Comparison of ENCODE assay signal across 9 cellular contexts in genomic region chr9:98867434-98868168, GRCh38.
A peak's percentile ranks its signal among the peaks of the same experiment; 100 is the strongest.
DNase-seq lines count a peak whose midpoint lies in the region; ATAC-seq, FAIRE-seq and TF ChIP-seq lines count a peak whose summit lies in the region.
"Had no signal": no experiment of that assay in that cellular context is flagged by ENCODE, and none has a peak within 500 bp of the region (broad histone marks: within the 10 kb centered on the region; RNA-seq: fewer than 3 reads in every experiment).

No MANE protein-coding gene starts in this region.

- peaks cover 5% of the 10 kb centered on the region; the same call in 1 of the 3 replicates for H3K9me3 ChIP-seq in A549
- no peaks in the 10 kb centered on the region for H3K9me3 ChIP-seq in BE2C

- peak overlapping the region; percentile 51 for H3K4me2 ChIP-seq in A549

- no peak for FAIRE-seq in A549 (lab: Jason Lieb, UNC)
- FAIRE-seq: G401.6 had no signal

- no peaks in the 10 kb centered on the region for H3K27me3 ChIP-seq in BE2C

- peak overlapping the region; percentile 72 to 73 for H3K27ac ChIP-seq in A549

- no peak for TF ChIP-seq RAD21 in A549 (conservative IDR thresholded peaks at IDR 0.05 in 1 of 2, IDR thresholded peaks at IDR 0.05 in 1 of 2)

- no peak for TF ChIP-seq CTCF in A549 (IDR thresholded peaks at IDR 0.05)
- no peak for TF ChIP-seq CTCF in astrocyte of the spinal cord (IDR thresholded peaks at IDR 0.05; ENCODE audit: low read depth, low read length)
- no peak for TF ChIP-seq CTCF in lower leg skin (IDR thresholded peaks at IDR 0.05)
- no peak for TF ChIP-seq CTCF in BE2C (IDR thresholded peaks at IDR 0.05; ENCODE audit: low read depth, low read length)

- ATAC-seq in A549, result peak in 1 of 2 experiments; percentile 51; a peak in 2 of 6 replicates

- POLR2A ChIA-PET in A549 (lab: Yijun Ruan, JAX), result no interaction called here

- in situ Hi-C loops in astrocyte of the spinal cord (cut with HindIII; ENCODE audit: low sequenced_read_pairs), result no loop called here

- H3K4me1 ChIP-seq in A549, result peaks cover 10% of the 10 kb centered on the region; the same call in 2 of the 3 replicates
- H3K4me1 ChIP-seq in BE2C, result no peaks in the 10 kb centered on the region

- no peak for TF ChIP-seq EP300 in A549 (IDR thresholded peaks at IDR 0.05)

- DNase-seq in A549 (ENCODE audit: low read depth in 1 of 2, low spot score in 1 of 2) (peak in 1 of 2 experiments; percentile 15), KG1 (lab: John Stamatoyannopoulos, UW) (peak; percentile 46), astrocyte of the spinal cord (ENCODE audit: low read depth, low spot score) (peak; percentile 93), lower leg skin (ENCODE audit: low spot score in 2 of 2) (peak; percentile 77 to 93), NCI-H1694 (lab: John Stamatoyannopoulos, UW) (no peak), BE2C (no peak), activated gamma-delta T cell treated with Interleukin-2 at 50 U/mL for 16 hours (no peak), NCI-H526 (lab: John Stamatoyannopoulos, UW) (no peak)

- no peaks in the 10 kb centered on the region for H3K36me3 ChIP-seq in BE2C

- WGBS in A549 (ENCODE audit: missing lambda C conversion rate), result 34% methylated on average over 4 of the region's 4 CpGs
- WGBS in lower leg skin, 2 donors, result 48 to 57% methylated on average over 4 of the region's 4 CpGs

- TF ChIP-seq POLR2A in A549 (IDR thresholded peaks at IDR 0.05; ENCODE audit: low read length) (no peak), lower leg skin (IDR thresholded peaks at IDR 0.05) (no peak)

- intact Hi-C loops in lower leg skin (cut with DNase I; ENCODE audit: low total_unique reads), result no loop called here

- H3K4me3 ChIP-seq in A549 (no peak overlapping the region), astrocyte of the spinal cord (ENCODE audit: low read depth, low read length) (no peak overlapping the region), lower leg skin (ENCODE audit: low read depth, poor library complexity, severe bottlenecking) (no peak overlapping the region), BE2C (ENCODE audit: low read depth, low read length) (no peak overlapping the region)

- CTCF ChIA-PET in A549 (lab: Yijun Ruan, JAX), result interaction anchor here (1.0 to 3.1 kb wide), 3 partner anchors 9 to 107 kb away, joined by 3 to 16 read pairs (median 4); no protein-coding TSS in a partner anchor

TF ChIP-seq in A549, 52 proteins besides CTCF, POLR2A, EP300 and RAD21:
- TF ChIP-seq HDAC2 (IDR thresholded peaks at IDR 0.05), result no peak
- TF ChIP-seq, protein P1, sequence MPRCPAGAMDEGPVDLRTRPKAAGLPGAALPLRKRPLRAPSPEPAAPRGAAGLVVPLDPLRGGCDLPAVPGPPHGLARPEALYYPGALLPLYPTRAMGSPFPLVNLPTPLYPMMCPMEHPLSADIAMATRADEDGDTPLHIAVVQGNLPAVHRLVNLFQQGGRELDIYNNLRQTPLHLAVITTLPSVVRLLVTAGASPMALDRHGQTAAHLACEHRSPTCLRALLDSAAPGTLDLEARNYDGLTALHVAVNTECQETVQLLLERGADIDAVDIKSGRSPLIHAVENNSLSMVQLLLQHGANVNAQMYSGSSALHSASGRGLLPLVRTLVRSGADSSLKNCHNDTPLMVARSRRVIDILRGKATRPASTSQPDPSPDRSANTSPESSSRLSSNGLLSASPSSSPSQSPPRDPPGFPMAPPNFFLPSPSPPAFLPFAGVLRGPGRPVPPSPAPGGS (IDR thresholded peaks at IDR 0.05), result no peak
- 0 out of 4 replicates have a peak, but pooled peaks of 1 of the 2 experiments have one; percentile 20 for TF ChIP-seq CEBPB (IDR thresholded peaks at IDR 0.05)

Comparison
In these comparisons a context has a peak if more than half of its experiments do, and no peak if none do; other contexts are left out.
1. DNase-seq: peak in KG1 (single experiment), astrocyte of the spinal cord (single experiment) and lower leg skin (2 of 2); none in NCI-H1694 (single experiment), BE2C (single experiment), activated gamma-delta T cell treated with Interleukin-2 at 50 U/mL for 16 hours (single experiment) and NCI-H526 (0 of 2).